Comparison of ENCODE assay signal across 12 cellular contexts in genomic region chr1:94864821-94865220, GRCh38. TPM values are rescaled to one million over a fixed set of nuclear protein-coding genes. Genes with fewer than 3 reads are reported as not detected.
A peak's percentile ranks its signal among the peaks of the same experiment; 100 is the strongest.
DNase-seq lines count a peak whose midpoint lies in the region; ATAC-seq and TF ChIP-seq lines count a peak whose summit lies in the region.
"Had no signal": no experiment of that assay in that cellular context is flagged by ENCODE, and none has a peak within 500 bp of the region (broad histone marks: within the 10 kb centered on the region; RNA-seq: fewer than 3 reads in every experiment).

No MANE protein-coding gene starts in this region.

- peak in 1 of 4 donors; percentile 22 for ATAC-seq in psoas muscle
- ATAC-seq in GM21723 (IDR thresholded peaks at IDR 0.05; ENCODE audit: unreplicated experiment) = no peak
- ATAC-seq in GM21381 (IDR thresholded peaks at IDR 0.05; ENCODE audit: unreplicated experiment) = no peak
- no peak for ATAC-seq in HG03520 (IDR thresholded peaks at IDR 0.05; ENCODE audit: unreplicated experiment)
- ATAC-seq: GM12878 had no signal

- H3K27ac Mint-ChIP-seq in activated CD4-positive, alpha-beta memory T cell treated with anti-CD3 and anti-CD28 coated beads for 36 hours = no peak overlapping the region

- H3K4me3 ChIP-seq in left ventricle myocardium inferior = no peak overlapping the region
- no peak overlapping the region for H3K4me3 ChIP-seq in psoas muscle
- H3K4me3 ChIP-seq: BLaER1, GM12878 had no signal

- peak overlapping the region; percentile 82 for H3K27ac ChIP-seq in left ventricle myocardium inferior (replicated peaks)
- H3K27ac ChIP-seq in psoas muscle = peak overlapping the region; percentile 68
- H3K27ac ChIP-seq: BLaER1 had no signal

- H3K4me1 Mint-ChIP-seq in activated CD4-positive, alpha-beta memory T cell treated with anti-CD3 and anti-CD28 coated beads for 36 hours (ENCODE audit: low read depth) = no peaks in the 10 kb centered on the region

- H3K9me3 Mint-ChIP-seq in activated CD4-positive, alpha-beta memory T cell treated with anti-CD3 and anti-CD28 coated beads for 36 hours = no peaks in the 10 kb centered on the region

- no peaks in the 10 kb centered on the region for H3K36me3 ChIP-seq in left ventricle myocardium inferior
- H3K36me3 ChIP-seq in psoas muscle (ENCODE audit: insufficient read depth in 1 of 2, low read depth in 1 of 2) = no peaks in the 10 kb centered on the region
- H3K36me3 ChIP-seq: BLaER1 had no signal

- peaks cover 43% of the 10 kb centered on the region for H3K4me1 ChIP-seq in left ventricle myocardium inferior
- H3K4me1 ChIP-seq in psoas muscle = peaks cover 19% of the 10 kb centered on the region
- H3K4me1 ChIP-seq: BLaER1 had no signal

- DNase-seq in EH (ENCODE audit: low read depth) (peak; percentile 58), amniotic epithelial cell (ENCODE audit: low read depth) (peak; percentile 64), left ventricle myocardium inferior (no peak), psoas muscle (no peak)
- DNase-seq in activated CD4-positive, alpha-beta memory T cell treated with anti-CD3 and anti-CD28 coated beads for 36 hours = no peak
- DNase-seq: activated CD8-positive, alpha-beta memory T cell treated with anti-CD3 and anti-CD28 coated beads for 24 hours; SHP77 had no signal

- CTCF ChIA-PET in activated CD4-positive, alpha-beta memory T cell treated with anti-CD3 and anti-CD28 coated beads for 36 hours (lab: Charles Lee) = interaction anchor here (3.4 to 4.3 kb wide), 2 partner anchors 10 to 179 kb away, joined by 17 to 38 read pairs; no protein-coding TSS in a partner anchor

- H3K9me3 ChIP-seq in left ventricle myocardium inferior (replicated peaks) (no peaks in the 10 kb centered on the region), psoas muscle (no peaks in the 10 kb centered on the region)
- H3K9me3 ChIP-seq: BLaER1 had no signal

- H3K4me3 Mint-ChIP-seq in activated CD4-positive, alpha-beta memory T cell treated with anti-CD3 and anti-CD28 coated beads for 36 hours = no peak overlapping the region

- H3K36me3 Mint-ChIP-seq in activated CD4-positive, alpha-beta memory T cell treated with anti-CD3 and anti-CD28 coated beads for 36 hours = no peaks in the 10 kb centered on the region

- H3K27me3 Mint-ChIP-seq in activated CD4-positive, alpha-beta memory T cell treated with anti-CD3 and anti-CD28 coated beads for 36 hours = no peaks in the 10 kb centered on the region

- TF ChIP-seq CTCF in left ventricle myocardium inferior (IDR thresholded peaks at IDR 0.05; ENCODE audit: borderline replicate concordance) (no peak), psoas muscle (IDR thresholded peaks at IDR 0.05) (no peak)

- H3K27me3 ChIP-seq in left ventricle myocardium inferior (ENCODE audit: low read depth) (no peaks in the 10 kb centered on the region), psoas muscle (ENCODE audit: insufficient read depth in 3 of 3, low read length in 2 of 3) (peaks cover 0 to 4% (median 0%) of the 10 kb centered on the region in 3 donors)
- H3K27me3 ChIP-seq: BLaER1 had no signal

- intact Hi-C loops in left ventricle myocardium inferior (cut with micrococcal nuclease) (loop anchor here (10.0 kb wide), 1 partner anchor 50 kb away; no protein-coding TSS in a partner anchor), psoas muscle (cut with DNase I) (no loop called here)
- intact Hi-C loops in activated CD4-positive, alpha-beta memory T cell treated with anti-CD3 and anti-CD28 coated beads for 36 hours (cut with micrococcal nuclease) = no loop called here

- 24 to 36% (median 25%) methylated on average over 9 of the region's 9 CpGs for WGBS in psoas muscle, 3 donors

- POLR2A ChIA-PET in activated CD4-positive, alpha-beta memory T cell treated with anti-CD3 and anti-CD28 coated beads for 36 hours (lab: Charles Lee) = no interaction called here

RNA-seq across cellular contexts. Expression of gene SLC44A3, which starts 44.7 kb away (rescaled TPM):
- total RNA-seq in left ventricle myocardium inferior = 5.9 TPM
- under 1 TPM in 3 of 4 donors, not detected in 1; 0.32 to 0.58 (median 0.39) TPM for total RNA-seq in psoas muscle
- polyA plus RNA-seq in psoas muscle = under 1 TPM in 2 of 3 donors, not detected in 1; 0.04 to 0.14 TPM
- total RNA-seq in activated CD4-positive, alpha-beta memory T cell treated with anti-CD3 and anti-CD28 coated beads for 36 hours = under 1 TPM; 0.10 to 0.21 TPM
- total RNA-seq: GM12878 had no signal
- polyA plus RNA-seq: GM12878 had no signal

Comparison
In these comparisons a context has a peak if more than half of its experiments do, and no peak if none do; other contexts are left out.
1. DNase-seq: peak in EH (single experiment) and amniotic epithelial cell (single experiment); none in left ventricle myocardium inferior (single experiment), psoas muscle (0 of 2) and activated CD4-positive, alpha-beta memory T cell treated with anti-CD3 and anti-CD28 coated beads for 36 hours (single experiment).